ENCODE assay signal across 13 cellular contexts in genomic region chr6:110885526-110885925, GRCh38. TPM values are rescaled to one million over a fixed set of nuclear protein-coding genes. Genes with fewer than 3 reads are reported as not detected.
A peak's percentile ranks its signal among the peaks of the same experiment; 100 is the strongest.
DNase-seq lines count a peak whose midpoint lies in the region; ATAC-seq, FAIRE-seq and TF ChIP-seq lines count a peak whose summit lies in the region.
"Had no signal": no experiment of that assay in that cellular context is flagged by ENCODE, and none has a peak within 500 bp of the region (broad histone marks: within the 10 kb centered on the region; RNA-seq: fewer than 3 reads in every experiment).

No MANE protein-coding gene starts in this region.

- H3K79me2 ChIP-seq in K562 (ENCODE audit: control insufficient read depth, insufficient read depth, low read length): peaks cover 99% of the 10 kb centered on the region

- no peak overlapping the region for H3K56ac ChIP-seq in IMR-90 (ENCODE audit: extremely low read depth, insufficient read depth, low read length)

- H3K9ac ChIP-seq in IMR-90 (ENCODE audit: low read depth, low read length) (no peak overlapping the region), K562 (ENCODE audit: insufficient read depth in 1 of 2, low read depth in 2 of 2, low read length in 2 of 2) (no peak overlapping the region; a peak in 1 of 4 replicates)

- H3K9me1 ChIP-seq in IMR-90 (ENCODE audit: insufficient read depth, low read length) (peaks cover 9% of the 10 kb centered on the region; the same call in 1 of the 2 replicates), K562 (ENCODE audit: control insufficient read depth, insufficient read depth, low read length) (no peaks in the 10 kb centered on the region)

- H3K27ac Mint-ChIP-seq in type B pancreatic cell: peak overlapping the region; percentile 21

- 0 out of 2 replicates have a peak overlapping the region, but pooled peaks have one; percentile 29 for H3K18ac ChIP-seq in IMR-90 (ENCODE audit: low read depth, low read length)

- ATAC-seq in Right ventricle myocardium superior (ENCODE audit: poor library complexity): no peak
- no peak for ATAC-seq in IMR-90 (ENCODE audit: low read depth)
- ATAC-seq in K562: no peak
- no peak for ATAC-seq in left lung

- H3K4me1 Mint-ChIP-seq in type B pancreatic cell (ENCODE audit: unreplicated experiment): peaks cover 35% of the 10 kb centered on the region

- H4K20me1 ChIP-seq in IMR-90 (ENCODE audit: insufficient read depth, low read length) (peaks cover 85% of the 10 kb centered on the region), K562 (replicated peaks; ENCODE audit: control insufficient read depth, insufficient read depth, low read length) (peaks cover 26% of the 10 kb centered on the region)

- no peak overlapping the region for H3K4me2 ChIP-seq in IMR-90 (ENCODE audit: low read depth, low read length)
- no peak overlapping the region for H3K4me2 ChIP-seq in K562 (ENCODE audit: insufficient read depth, low read length)

- H2AFZ ChIP-seq in IMR-90 (replicated peaks; ENCODE audit: low read length, poor library complexity): no peak overlapping the region
- no peak overlapping the region for H2AFZ ChIP-seq in K562 (ENCODE audit: low read depth, low read length)

- H2BK20ac ChIP-seq in IMR-90 (ENCODE audit: low read depth, low read length): no peak overlapping the region

- H3K9me3 ChIP-seq in right atrium auricular region (no peaks in the 10 kb centered on the region), IMR-90 (ENCODE audit: control insufficient read depth, insufficient read depth, low read length) (no peaks in the 10 kb centered on the region), K562 (replicated peaks; ENCODE audit: control insufficient read depth, insufficient read depth, low read depth, low read length) (no peaks in the 10 kb centered on the region), left lung (no peaks in the 10 kb centered on the region)
- H3K9me3 ChIP-seq: thoracic aorta had no signal

- no peaks in the 10 kb centered on the region for H3K27me3 Mint-ChIP-seq in type B pancreatic cell

- dilution Hi-C loops in IMR-90 (cut with HindIII; ENCODE audit: low sequenced_read_pairs, unreplicated experiment): no loop called here

- H3K14ac ChIP-seq in IMR-90 (replicated peaks; ENCODE audit: low read depth, low read length): no peak overlapping the region

- FAIRE-seq in K562 (lab: Jason Lieb, UNC): no peak

- H3K9me3 Mint-ChIP-seq in type B pancreatic cell: peaks cover 7% of the 10 kb centered on the region

- TF ChIP-seq RAD21 in IMR-90 (IDR thresholded peaks at IDR 0.05; ENCODE audit: low read length): no peak
- no peak for TF ChIP-seq RAD21 in K562 (CRISPR knock-in tag; conservative IDR thresholded peaks at IDR 0.05 in 1 of 2, IDR thresholded peaks at IDR 0.05 in 1 of 2)

- H2BK120ac ChIP-seq in IMR-90 (ENCODE audit: low read depth, low read length): no peak overlapping the region

- H3K27me3 ChIP-seq in right atrium auricular region (no peaks in the 10 kb centered on the region), IMR-90 (ENCODE audit: control insufficient read depth, insufficient read depth, low read length) (no peaks in the 10 kb centered on the region), K562 (ENCODE audit: control insufficient read depth in 2 of 2, insufficient read depth in 2 of 2, low read length in 2 of 2) (no peaks in the 10 kb centered on the region), H7 (ENCODE audit: control insufficient read depth, insufficient read depth, low read length) (no peaks in the 10 kb centered on the region), left lung (no peaks in the 10 kb centered on the region)

- TF ChIP-seq EP300 in K562 (IDR thresholded peaks at IDR 0.05; ENCODE audit: low read length): no peak

- no peak overlapping the region for H2AK5ac ChIP-seq in IMR-90 (ENCODE audit: low read depth, low read length)

- H3K36me3 ChIP-seq in right atrium auricular region (peaks cover 12% of the 10 kb centered on the region), IMR-90 (ENCODE audit: control insufficient read depth, insufficient read depth, low read length) (peaks cover 4% of the 10 kb centered on the region; the same call in 1 of the 2 replicates), K562 (ENCODE audit: control insufficient read depth, insufficient read depth, low read length) (peaks cover 70% of the 10 kb centered on the region), H7 (replicated peaks; ENCODE audit: control insufficient read depth, insufficient read depth, low read length) (peaks cover 5% of the 10 kb centered on the region), left lung (peaks cover 0 to 27% of the 10 kb centered on the region in 2 donors)
- H3K36me3 ChIP-seq: thoracic aorta had no signal

- TF ChIP-seq CTCF in right atrium auricular region (IDR thresholded peaks at IDR 0.05) (no peak), IMR-90 (conservative IDR thresholded peaks at IDR 0.05; ENCODE audit: low read depth, low read length) (no peak), K562 (IDR thresholded peaks at IDR 0.05 in 2 of 3, conservative IDR thresholded peaks at IDR 0.05 in 1 of 3; ENCODE audit: insufficient read depth in 2 of 3, low read depth in 1 of 3, low read length in 3 of 3) (no peak), type B pancreatic cell (conservative IDR thresholded peaks at IDR 0.05) (no peak), left lung (IDR thresholded peaks at IDR 0.05) (no peak)

- 0 out of 2 replicates have a peak overlapping the region, but pooled peaks have one; percentile 22 for H3K4ac ChIP-seq in IMR-90 (ENCODE audit: low read depth, low read length)

- CTCF ChIA-PET in IMR-90 (lab: Yijun Ruan, JAX): no interaction called here
- CTCF ChIA-PET in K562 (lab: Yijun Ruan, JAX; ENCODE audit: low intra/inter-chr PET ratio): no interaction called here

- H3K36me3 Mint-ChIP-seq in type B pancreatic cell: peaks cover 26% of the 10 kb centered on the region

- H2BK5ac ChIP-seq in IMR-90 (ENCODE audit: low read depth, low read length, poor library complexity, severe bottlenecking): peak overlapping the region; percentile 61

- in situ Hi-C loops in IMR-90 (cut with MboI; ENCODE audit: low sequenced_read_pairs): no loop called here
- in situ Hi-C loops in K562 (cut with MboI): loop anchor here (10.0 kb wide), 1 partner anchor 201 kb away; no protein-coding TSS in a partner anchor

- POLR2A ChIA-PET in IMR-90 (lab: Charles Lee; ENCODE audit: unreplicated experiment) (no interaction called here), K562 (lab: Yijun Ruan, JAX) (interaction anchor here (0.6 to 4.6 kb wide), 5 partner anchors 9 to 316 kb away, joined by 3 to 96 read pairs (median 3); partner anchors contain the start of gene AMD1)

- BruUV-seq in IMR-90 (replicated peaks; lab: Mats Ljungman, UMichigan) (no TSS peak), K562 (replicated peaks; lab: Mats Ljungman, UMichigan) (no TSS peak)

- H3K4me3 ChIP-seq in right atrium auricular region: no peak overlapping the region
- H3K4me3 ChIP-seq in IMR-90 (ENCODE audit: insufficient read depth, low read depth, low read length): no peak overlapping the region
- H3K4me3 ChIP-seq in K562: no peak overlapping the region
- no peak overlapping the region for H3K4me3 ChIP-seq in H7 (ENCODE audit: insufficient read depth, low read depth, low read length)
- no peak overlapping the region for H3K4me3 ChIP-seq in left lung
- H3K4me3 ChIP-seq: thoracic aorta had no signal

- no peak overlapping the region; the same call in 1 of the 2 replicates for H4K91ac ChIP-seq in IMR-90 (ENCODE audit: insufficient read depth, low read depth, low read length)

- peaks cover 0 to 48% of the 10 kb centered on the region in 2 donors for H3K4me1 ChIP-seq in right atrium auricular region
- peaks cover 15% of the 10 kb centered on the region for H3K4me1 ChIP-seq in IMR-90 (ENCODE audit: control insufficient read depth, insufficient read depth, low read length)
- H3K4me1 ChIP-seq in K562 (replicated peaks in 1 of 2; ENCODE audit: control insufficient read depth in 2 of 2, insufficient read depth in 2 of 2, low read length in 2 of 2): peaks cover 12 to 15% of the 10 kb centered on the region in 2 experiments; a peak in 3 of 5 replicates
- peaks cover 15 to 72% of the 10 kb centered on the region in 2 donors for H3K4me1 ChIP-seq in left lung

- H3K79me1 ChIP-seq in IMR-90 (ENCODE audit: low read depth in 1 of 2, low read length in 2 of 2): peaks cover 3 to 26% of the 10 kb centered on the region in 2 experiments; a peak in 3 of 4 replicates

- 100% methylated on average over 2 of the region's 4 CpGs; no CpG with 5 or more reads in 1 of the 2 experiments for WGBS in IMR-90 (ENCODE audit: extremely low coverage in 2 of 2, insufficient read length in 1 of 2), 2 experiments
- 86% methylated on average over 4 of the region's 4 CpGs for WGBS in K562 (ENCODE audit: insufficient coverage, low coverage, missing lambda C conversion rate)

- no peak overlapping the region for H3K4me3 Mint-ChIP-seq in type B pancreatic cell

- TF ChIP-seq POLR2A in IMR-90 (IDR thresholded peaks at IDR 0.05; ENCODE audit: low read depth, low read length) (no peak), K562 (conservative IDR thresholded peaks at IDR 0.05) (no peak)

- peak overlapping the region; percentile 53; the same call in 1 of the 2 replicates for H4K5ac ChIP-seq in IMR-90 (ENCODE audit: low read depth, low read length)

- peak overlapping the region; percentile 5 to 38 for H3K27ac ChIP-seq in right atrium auricular region
- H3K27ac ChIP-seq in IMR-90 (ENCODE audit: insufficient read depth, low read length): peak overlapping the region; percentile 65; the same call in 1 of the 2 replicates
- no peak overlapping the region; the same call in 2 of the 3 replicates for H3K27ac ChIP-seq in K562 (ENCODE audit: extremely low read depth, low read depth, low read length)
- H3K27ac ChIP-seq in left lung: no peak overlapping the region
- H3K27ac ChIP-seq: thoracic aorta had no signal

- no peak overlapping the region for H4K8ac ChIP-seq in IMR-90 (ENCODE audit: low read depth in 2 of 2, low read length in 2 of 2)

- DNase-seq in right atrium auricular region (ENCODE audit: low spot score) (no peak), Right ventricle myocardium superior (no peak), IMR-90 (no peak), K562 (ENCODE audit: extremely low read depth in 1 of 4, low spot score in 3 of 4) (no peak), type B pancreatic cell (ENCODE audit: extremely low spot score, unreplicated experiment) (no peak), H7 (no peak), left lung (no peak)
- DNase-seq: DMS53; effector memory CD4-positive, alpha-beta T cell; kidney glomerular epithelial cell; NCI-H1092; occipital lobe had no signal

- H3K23ac ChIP-seq in IMR-90 (ENCODE audit: low read depth, low read length): no peak overlapping the region

- no peak overlapping the region for H2BK15ac ChIP-seq in IMR-90 (ENCODE audit: low read depth, low read length)

- intact Hi-C loops in Right ventricle myocardium superior (cut with DNase I) (no loop called here), IMR-90 (cut with micrococcal nuclease) (no loop called here), K562 (cut with micrococcal nuclease) (no loop called here), left lung (cut with DNase I) (no loop called here)

- H2AK9ac ChIP-seq in IMR-90 (replicated peaks; ENCODE audit: low read depth, low read length, poor library complexity): no peak overlapping the region

RNA-seq across cellular contexts. Expression of gene AMD1, which starts 10.9 kb away (rescaled TPM):
- total RNA-seq in right atrium auricular region: 10 to 100 TPM; 51.5 to 81.5 TPM
- total RNA-seq in Right ventricle myocardium superior: 67.0 TPM
- 65.8 and 117 TPM in 2 replicates for total RNA-seq in IMR-90 (2012; rRNA removed)
- polyA plus RNA-seq in IMR-90 (2012; rRNA removed): 32.2 TPM in 2 replicates
- 3.7 and 14.1 TPM in 2 replicates for polyA plus RNA-seq in IMR-90 (2012; cell fraction: cytosol; rRNA removed)
- polyA plus RNA-seq in IMR-90 (2012; cell fraction: nucleus; rRNA removed; ENCODE audit: low replicate concordance): 1.5 and 17.5 TPM in 2 replicates
- 57.6 and 170 TPM in 2 replicates for total RNA-seq in K562 (2011; cell fraction: chromatin; rRNA removed; ENCODE audit: low replicate concordance)
- total RNA-seq in K562 (2011; cell fraction: nucleolus; rRNA removed): 35.2 and 38.2 TPM in 2 replicates
- total RNA-seq in K562 (2011; cell fraction: nucleoplasm; rRNA removed): 79.6 and 136 TPM in 2 replicates
- 69.7 and 69.8 TPM in 2 replicates for total RNA-seq in K562 (2014; rRNA removed)
- 151 and 159 TPM in 2 replicates for total RNA-seq in K562 (2014; rRNA removed; fragmentation: Illumina TruSeq; extraction: Trizol)
- total RNA-seq in K562 (2015; rRNA removed; fragmentation: Illumina TruSeq; extraction: Trizol): 131 and 142 TPM in 2 replicates
- 84.1 and 89.4 TPM in 2 replicates for total RNA-seq in K562 (2021)
- 60.6 and 88.0 TPM in 2 replicates for polyA plus RNA-seq in K562 (2011; rRNA removed)
- 15.3 and 33.6 TPM in 2 replicates for polyA plus RNA-seq in K562 (2011; cell fraction: cytosol; rRNA removed)
- polyA plus RNA-seq in K562 (2011; cell fraction: nucleus; rRNA removed): 26.7 and 40.6 TPM in 2 replicates
- polyA plus RNA-seq in K562 (2012): 43.8 and 61.9 TPM in 2 replicates
- polyA plus RNA-seq in K562 (2014; fragmentation: Illumina TruSeq; extraction: Trizol): 91.7 and 109 TPM in 2 replicates
- 10 to 100 TPM; 82.1 to 85.6 TPM for polyA plus RNA-seq in K562 (2014; fragmentation: Nextera tagmentation; extraction: Ambion mirVana)
- polyA plus RNA-seq in K562 (2014; rRNA removed): 57.4 and 60.0 TPM in 2 replicates
- 135 and 160 TPM in 2 replicates for polyA minus RNA-seq in K562 (2011; rRNA and poly(A)+ RNA removed)
- 38.9 and 71.3 TPM in 2 replicates for polyA minus RNA-seq in K562 (2011; cell fraction: cytosol; rRNA and poly(A)+ RNA removed)
- 38.1 and 58.3 TPM in 2 replicates for polyA minus RNA-seq in K562 (2011; cell fraction: nucleus; rRNA and poly(A)+ RNA removed)
- 58.8 and 84.3 TPM in 2 replicates for total RNA-seq in type B pancreatic cell (ENCODE audit: low replicate concordance)
- 124 and 129 TPM in 2 replicates for total RNA-seq in H7 (2014; rRNA removed; shearing (Covaris generic))
- total RNA-seq in left lung: 10 to 100 TPM; 45.4 to 99.9 TPM

Comparison
In these comparisons a context has a peak if more than half of its experiments do, and no peak if none do; other contexts are left out.
1. H3K27ac ChIP-seq: peak in right atrium auricular region (2 of 2) and IMR-90 (single experiment); none in K562 (single experiment) and left lung (0 of 2).